19 cellular contexts compared by ENCODE assay signal in the genomic region with DNA sequence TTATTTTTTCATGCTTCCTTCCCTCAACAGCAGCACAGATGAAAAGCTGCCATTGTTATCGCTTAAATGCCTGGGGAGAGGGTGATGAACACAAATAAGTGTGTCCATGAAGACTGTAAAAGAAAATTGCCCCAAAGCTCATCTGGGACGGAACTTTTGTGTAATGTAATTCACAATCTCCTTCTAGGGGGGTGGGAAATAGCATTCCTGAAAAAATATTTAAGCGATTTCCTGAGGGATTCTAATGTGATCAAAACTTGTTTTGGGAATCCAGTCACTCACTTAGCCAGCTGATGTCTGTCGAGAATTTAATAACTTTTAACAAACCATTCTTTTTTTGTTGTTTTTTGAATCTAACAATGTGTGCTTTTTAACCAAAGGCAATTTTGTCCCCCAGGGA.
DNase-seq lines count a peak whose midpoint lies in the region; ATAC-seq and TF ChIP-seq lines count a peak whose summit lies in the region.
"Had no signal": no experiment of that assay in that cellular context is flagged by ENCODE, and none has a peak within 500 bp of the region (broad histone marks: within the 10 kb centered on the region; RNA-seq: fewer than 3 reads in every experiment).

No MANE protein-coding gene starts in this region.

- 50 to 75% methylated on average over 2 to 4 of the region's 4 CpGs for WGBS in endodermal cell (ENCODE audit: insufficient coverage in 1 of 2, insufficient read length in 1 of 2), 2 experiments
- 55% methylated on average over 4 of the region's 4 CpGs for WGBS in right cardiac atrium

- TF ChIP-seq CTCF in endodermal cell (conservative IDR thresholded peaks at IDR 0.05) = no peak

- no peak overlapping the region for H3K27ac Mint-ChIP-seq in endodermal cell
- H3K27ac Mint-ChIP-seq: B cell; CD8-positive, alpha-beta T cell; HFFc6 had no signal

- no peak overlapping the region for H3K4me3 ChIP-seq in endodermal cell (ENCODE audit: low read length)
- no peak overlapping the region for H3K4me3 ChIP-seq in right cardiac atrium (ENCODE audit: low read length)
- H3K4me3 ChIP-seq: BLaER1, HAP-1 had no signal

- no peaks in the 10 kb centered on the region for H3K36me3 ChIP-seq in endodermal cell (ENCODE audit: control insufficient read depth, insufficient read depth, low read length)
- H3K36me3 ChIP-seq: BLaER1, HAP-1 had no signal

- H3K9ac ChIP-seq in endodermal cell (ENCODE audit: extremely low read depth, low read length, poor library complexity, severe bottlenecking) = no peak overlapping the region
- H3K9ac ChIP-seq: BLaER1 had no signal

- peak overlapping the region; percentile 21 for H3K27ac ChIP-seq in endodermal cell (ENCODE audit: low read depth, low read length)
- H3K27ac ChIP-seq in right cardiac atrium (ENCODE audit: low read length) = no peak overlapping the region
- H3K27ac ChIP-seq: 22Rv1, BLaER1, C4-2B had no signal

- no peaks in the 10 kb centered on the region for H3K9me3 Mint-ChIP-seq in endodermal cell
- H3K9me3 Mint-ChIP-seq: CD8-positive, alpha-beta T cell had no signal

- no peaks in the 10 kb centered on the region for H3K27me3 Mint-ChIP-seq in endodermal cell (ENCODE audit: insufficient read depth)
- H3K27me3 Mint-ChIP-seq: B cell had no signal

- no peak for ATAC-seq in right cardiac atrium
- ATAC-seq in GM21360 (IDR thresholded peaks at IDR 0.05; ENCODE audit: unreplicated experiment) = no peak
- ATAC-seq in HG03520 (IDR thresholded peaks at IDR 0.05; ENCODE audit: unreplicated experiment) = no peak
- ATAC-seq: CD8-positive, alpha-beta T cell had no signal

- no peaks in the 10 kb centered on the region for H3K9me3 ChIP-seq in endodermal cell (ENCODE audit: control insufficient read depth, low read length)
- no peaks in the 10 kb centered on the region for H3K9me3 ChIP-seq in right cardiac atrium (ENCODE audit: control insufficient read depth, low read length)
- H3K9me3 ChIP-seq: BLaER1, HAP-1 had no signal

- intact Hi-C loops in right cardiac atrium (cut with DNase I) = no loop called here

- DNase-seq in COLO829 (ENCODE audit: low spot score) (peak; percentile 34), endodermal cell (no peak), inferior parietal cortex (ENCODE audit: extremely low spot score) (peak; percentile 14), right cardiac atrium (no peak)
- DNase-seq: CD4-positive, CD25-positive, alpha-beta regulatory T cell; CD8-positive, alpha-beta T cell; DMS 273 treated with DMSO at 0.1 percent for 48 hours; DMS53; DMS79 treated with DMSO at 0.1 percent for 48 hours; GF-D8; GOT3; HFFc6 had no signal

- H3K27me3 ChIP-seq in endodermal cell (ENCODE audit: control insufficient read depth, insufficient read depth, low read length, poor library complexity, severe bottlenecking) (no peaks in the 10 kb centered on the region), right cardiac atrium (ENCODE audit: control insufficient read depth, insufficient read depth) (no peaks in the 10 kb centered on the region)
- H3K27me3 ChIP-seq: BLaER1 had no signal

- no peak overlapping the region for H3K4me3 Mint-ChIP-seq in endodermal cell
- H3K4me3 Mint-ChIP-seq: B cell; CD4-positive, CD25-positive, alpha-beta regulatory T cell; CD8-positive, alpha-beta T cell; HFFc6 had no signal

- H3K4me1 ChIP-seq in endodermal cell (ENCODE audit: control insufficient read depth, insufficient read depth, low read length) (peaks cover 6% of the 10 kb centered on the region), right cardiac atrium (ENCODE audit: control insufficient read depth, insufficient read depth, low read length) (no peaks in the 10 kb centered on the region)
- H3K4me1 ChIP-seq: BLaER1, HAP-1 had no signal

- H3K4me1 Mint-ChIP-seq in endodermal cell = peaks cover 14% of the 10 kb centered on the region
- H3K4me1 Mint-ChIP-seq: B cell; CD4-positive, CD25-positive, alpha-beta regulatory T cell had no signal

- H3K36me3 Mint-ChIP-seq in endodermal cell (ENCODE audit: low read depth) = no peaks in the 10 kb centered on the region
- H3K36me3 Mint-ChIP-seq: CD4-positive, CD25-positive, alpha-beta regulatory T cell; CD8-positive, alpha-beta T cell had no signal

Comparison
In these comparisons a context has a peak if more than half of its experiments do, and no peak if none do; other contexts are left out.
1. DNase-seq: peak in COLO829 (single experiment) and inferior parietal cortex (single experiment); none in endodermal cell (single experiment) and right cardiac atrium (0 of 3).